ENCODE assay signal across 27 cellular contexts in the genomic region with DNA sequence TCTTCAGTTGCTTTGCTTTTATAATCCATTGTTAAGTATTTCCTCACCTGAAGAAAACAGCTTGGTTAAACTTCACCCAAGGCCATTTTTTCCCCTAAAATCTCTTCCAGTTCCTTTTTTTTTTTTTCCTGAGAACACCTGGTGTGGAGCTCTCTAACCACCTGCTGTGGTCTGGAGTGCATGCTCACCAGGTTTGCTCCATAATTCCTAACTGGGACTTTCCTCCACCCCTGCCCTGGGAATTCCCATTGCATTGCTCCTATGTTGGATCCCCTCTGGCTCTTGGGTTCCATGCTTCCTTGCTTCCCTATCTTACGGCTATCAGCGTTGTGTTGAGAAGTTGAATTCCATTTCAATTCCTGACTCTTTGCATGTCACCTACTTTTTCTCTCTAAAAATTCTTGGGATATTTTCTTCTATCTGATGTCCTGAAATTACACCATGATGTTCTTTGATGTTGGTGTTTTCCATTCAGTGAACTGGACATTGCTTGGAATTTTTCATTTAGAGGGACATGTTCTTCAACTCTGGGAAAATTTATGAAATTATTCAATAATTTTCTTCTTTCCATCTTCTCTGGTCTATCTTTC.
"Had no signal": no experiment of that assay in that cellular context is flagged by ENCODE, and none has a peak within 500 bp of the region (broad histone marks: within the 10 kb centered on the region; RNA-seq: fewer than 3 reads in every experiment).

No MANE protein-coding gene starts in this region.

- ATAC-seq: activated CD8-positive, alpha-beta T cell treated with anti-CD3 and anti-CD28 coated beads for 36 hours; activated T-cell treated with anti-CD3 and anti-CD28 coated beads, Interleukin-2, amount 50 U/mL, for 4 hours; activated T-helper 17 cell treated with anti-CD3 and anti-CD28 coated beads, Interleukin-2, amount 50 U/mL, for 72 hours; foreskin keratinocyte; gastrocnemius medialis; heart left ventricle had no signal

- H3K4me1 Mint-ChIP-seq: activated CD4-positive, alpha-beta T cell treated with anti-CD3 and anti-CD28 coated beads, Interleukin-2, amount 10 ng/mL, durations not matched to agents 7 days and 5 days; activated T-helper 17 cell treated with anti-CD3 and anti-CD28 coated beads, Interleukin-2, amount 50 U/mL, for 72 hours; central memory CD8-positive, alpha-beta T cell; endodermal cell had no signal

- H3K27me3 Mint-ChIP-seq: activated CD8-positive, alpha-beta T cell treated with anti-CD3 and anti-CD28 coated beads for 36 hours; activated naive CD8-positive, alpha-beta T cell; dendritic cell treated with granulocyte-macrophage colony-stimulating factor and Interleukin-4, amounts not matched to agents 40 ng/mL and 50 ng/mL, for 4 days had no signal

- H3K4me3 Mint-ChIP-seq: activated CD4-positive, alpha-beta T cell treated with anti-CD3 and anti-CD28 coated beads, Interleukin-2, amount 10 ng/mL, durations not matched to agents 7 days and 5 days; activated CD8-positive, alpha-beta T cell treated with anti-CD3 and anti-CD28 coated beads for 36 hours; activated naive CD8-positive, alpha-beta T cell; activated T-cell treated with anti-CD3 and anti-CD28 coated beads, Interleukin-2, amount 50 U/mL, for 4 hours; activated T-helper 17 cell treated with anti-CD3 and anti-CD28 coated beads, Interleukin-2, amount 50 U/mL, for 72 hours; central memory CD8-positive, alpha-beta T cell; dendritic cell treated with granulocyte-macrophage colony-stimulating factor and Interleukin-4, amounts not matched to agents 40 ng/mL and 50 ng/mL, for 4 days; endodermal cell had no signal

- H3K27ac Mint-ChIP-seq: activated CD4-positive, alpha-beta T cell treated with anti-CD3 and anti-CD28 coated beads, Interleukin-2, amount 10 ng/mL, durations not matched to agents 7 days and 5 days; activated CD8-positive, alpha-beta T cell treated with anti-CD3 and anti-CD28 coated beads for 36 hours; activated naive CD8-positive, alpha-beta T cell; activated T-helper 17 cell treated with anti-CD3 and anti-CD28 coated beads, Interleukin-2, amount 50 U/mL, for 72 hours; dendritic cell treated with granulocyte-macrophage colony-stimulating factor and Interleukin-4, amounts not matched to agents 40 ng/mL and 50 ng/mL, for 4 days; endodermal cell had no signal

- DNase-seq: activated CD4-positive, alpha-beta T cell treated with anti-CD3 and anti-CD28 coated beads for 1 hour; activated CD4-positive, alpha-beta T cell treated with anti-CD3 and anti-CD28 coated beads for 4 hours; activated CD4-positive, alpha-beta T cell treated with anti-CD3 and anti-CD28 coated beads, Interleukin-2, amount 10 ng/mL, durations not matched to agents 7 days and 5 days; activated CD4-positive, alpha-beta T cell treated with anti-CD3 and anti-CD28 coated beads, Interleukin-2, amount 50 U/mL, for 48 hours; activated CD8-positive, alpha-beta memory T cell treated with anti-CD3 and anti-CD28 coated beads for 24 hours; activated CD8-positive, alpha-beta T cell treated with anti-CD3 and anti-CD28 coated beads for 36 hours; activated effector memory CD4-positive, alpha-beta T cell treated with Interleukin-2 at 50 U/mL for 16 hours; activated gamma-delta T cell treated with Interleukin-2 at 50 U/mL for 16 hours; activated naive CD4-positive, alpha-beta T cell treated with anti-CD3 and anti-CD28 coated beads, Interleukin-2, amount 50 U/mL, for 16 hours; activated naive CD4-positive, alpha-beta T cell treated with Interleukin-2 at 50 U/mL for 16 hours; activated T-cell treated with anti-CD3 and anti-CD28 coated beads, Interleukin-2, amount 50 U/mL, for 4 hours; amniotic stem cell; anterior cingulate cortex; brain microvascular endothelial cell; dorsolateral prefrontal cortex; effector memory CD4-positive, alpha-beta T cell; endodermal cell; erythroblast; foreskin keratinocyte; gastrocnemius medialis; glutamatergic neuron; heart left ventricle; T-helper 2 cell had no signal
